ENCODE assay signal across 21 cellular contexts in the genomic region with DNA sequence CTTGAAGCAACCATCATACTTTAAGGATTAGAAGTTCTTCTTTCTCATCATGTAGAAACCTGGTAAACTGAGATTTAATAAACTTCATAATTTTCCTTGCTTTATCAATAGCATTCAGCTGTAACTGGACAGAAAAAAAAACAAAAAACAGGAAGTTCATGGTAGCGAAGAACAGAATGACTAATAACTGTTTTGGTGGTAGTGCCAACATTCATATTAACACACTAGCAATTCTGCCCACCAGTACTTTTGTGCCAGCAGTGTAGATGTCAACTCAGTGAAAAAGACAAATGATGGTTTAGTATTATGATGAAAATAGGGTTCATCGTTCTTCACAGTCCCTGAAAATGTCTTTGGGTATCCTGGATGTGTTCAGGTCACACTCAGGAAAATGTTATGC.
"Had no signal": no experiment of that assay in that cellular context is flagged by ENCODE, and none has a peak within 500 bp of the region (broad histone marks: within the 10 kb centered on the region; RNA-seq: fewer than 3 reads in every experiment).

No MANE protein-coding gene starts in this region.

- DNase-seq: effector CD8-positive, alpha-beta T cell; endodermal cell; foreskin fibroblast; heart left ventricle; kidney; mesendoderm; midbrain; naive thymus-derived CD4-positive, alpha-beta T cell; stimulated activated CD4-positive, alpha-beta T cell treated with anti-CD3 and anti-CD28 coated beads, Interleukin-12 subunit alpha, Interleukin-12 subunit beta, amount 100 ng/mL, for 4 hours; stimulated activated CD4-positive, alpha-beta T cell treated with anti-CD3 and anti-CD28 coated beads, Interleukin-1b, Interleukin-23, amount 100 ng/mL, for 48 hours; stimulated activated CD4-positive, alpha-beta T cell treated with anti-CD3 and anti-CD28 coated beads, Interleukin-4, amount 100 ng/mL, for 1 hour; stimulated activated CD8-positive, alpha-beta memory T cell treated with anti-CD3 and anti-CD28 coated beads, Interleukin-4, amount 100 ng/mL, for 48 hours; stimulated activated naive CD4-positive, alpha-beta T cell; stimulated activated naive CD8-positive, alpha-beta T cell treated with anti-CD3 and anti-CD28 coated beads, Interleukin-15, amount 100 ng/mL, for 72 hours; transverse colon; upper lobe of right lung; uterus had no signal

- ATAC-seq: esophagus mucosa; gastroesophageal sphincter; heart left ventricle; left lobe of liver; naive thymus-derived CD4-positive, alpha-beta T cell; sciatic nerve; stimulated activated naive CD8-positive, alpha-beta T cell treated with anti-CD3 and anti-CD28 coated beads, Interleukin-15, amount 100 ng/mL, for 72 hours; upper lobe of right lung had no signal
